Comparison of ENCODE assay signal across 19 cellular contexts in the genomic region with DNA sequence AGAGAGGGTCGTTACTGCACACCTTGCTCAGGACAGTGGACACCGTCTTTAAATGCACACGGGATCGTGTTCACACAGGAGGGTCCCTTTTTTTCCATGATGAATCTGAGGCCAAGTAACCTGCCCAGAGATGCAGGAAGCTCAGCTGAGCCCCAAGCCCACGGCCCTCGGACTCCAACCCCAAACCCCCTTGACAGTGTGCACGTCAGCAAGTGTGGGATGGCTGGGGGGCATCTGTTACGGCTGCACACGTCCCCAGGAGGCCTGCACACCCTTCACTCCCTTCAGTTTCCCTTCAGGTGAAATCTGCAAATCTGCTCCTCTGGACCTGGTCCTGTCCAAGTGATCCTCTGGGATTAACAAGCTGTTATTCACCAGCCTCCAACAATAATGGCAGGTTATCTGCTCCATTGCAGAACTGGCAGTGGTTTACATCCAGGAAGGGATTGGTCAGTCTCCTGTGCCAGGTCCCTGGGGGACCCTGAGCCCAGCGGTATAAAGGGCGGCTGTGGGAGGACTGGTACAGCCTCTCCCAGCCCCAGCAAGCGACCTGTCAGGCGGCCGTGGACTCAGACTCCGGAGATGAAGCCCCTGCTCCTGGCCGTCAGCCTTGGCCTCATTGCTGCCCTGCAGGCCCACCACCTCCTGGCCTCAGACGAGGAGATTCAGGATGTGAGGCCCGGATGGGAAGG. TPM values are rescaled to one million over a fixed set of nuclear protein-coding genes. Genes with fewer than 3 reads are reported as not detected.
DNase-seq lines count a peak whose midpoint lies in the region; ATAC-seq and TF ChIP-seq lines count a peak whose summit lies in the region.
"Had no signal": no experiment of that assay in that cellular context is flagged by ENCODE, and none has a peak within 500 bp of the region (broad histone marks: within the 10 kb centered on the region; RNA-seq: fewer than 3 reads in every experiment).

A gene (plus strand): TSS at position 525 of the 692 bp plus-strand sequence. CDS start 58 bp downstream, at position 583.

- no peak within 1 kb of the TSS for H3K4me2 ChIP-seq in osteoblast (ENCODE audit: insufficient read depth, low read length)
- H3K4me2 ChIP-seq: A549, KMS-11, PC-9 had no signal

- H3K4me1 Mint-ChIP-seq in chondrocyte (ENCODE audit: low read depth) (peaks cover 8% of the 10 kb centered on the region), type B pancreatic cell (ENCODE audit: unreplicated experiment) (no peaks in the 10 kb centered on the region)

- no peak within 1 kb of the TSS for H3K27ac ChIP-seq in osteoblast (ENCODE audit: low read depth, low read length)
- H3K27ac ChIP-seq: A549, C4-2B, KMS-11, PC-9 had no signal

- H3K36me3 ChIP-seq in osteoblast (ENCODE audit: insufficient read depth, low read length) = no peaks in the 10 kb centered on the region

- H4K20me1 ChIP-seq in osteoblast (ENCODE audit: insufficient read depth, low read length) = no peaks in the 10 kb centered on the region

- H3K9me3 ChIP-seq in osteoblast (ENCODE audit: low read depth, low read length) = no peaks in the 10 kb centered on the region
- H3K9me3 ChIP-seq: A549 had no signal

- peak; percentile 33 for DNase-seq in activated effector memory CD4-positive, alpha-beta T cell treated with anti-CD3 and anti-CD28 coated beads, Interleukin-2, amount 50 U/mL, for 16 hours
- DNase-seq in activated effector memory CD4-positive, alpha-beta T cell treated with Interleukin-2 at 50 U/mL for 16 hours = no peak
- no peak for DNase-seq in chondrocyte (ENCODE audit: low spot score)
- DNase-seq in osteoblast (ENCODE audit: insufficient read length, low spot score, missing footprints) = peak; percentile 17
- peak; percentile 61 for DNase-seq in type B pancreatic cell (ENCODE audit: extremely low spot score, unreplicated experiment)
- no peak for DNase-seq in stimulated activated CD4-positive, alpha-beta T cell treated with anti-CD3 and anti-CD28 coated beads, Interleukin-2, amount 100 ng/mL, for 48 hours
- no peak for DNase-seq in medulla oblongata (ENCODE audit: extremely low spot score)
- DNase-seq: H9, NCI-H1436, NCI-H2029, NCI-H2171, NCI-H510A, NCI-H774, PC-9 had no signal

- H3K9me3 Mint-ChIP-seq in chondrocyte (ENCODE audit: low read depth) (no peaks in the 10 kb centered on the region), type B pancreatic cell (no peaks in the 10 kb centered on the region)

- peaks cover 18% of the 10 kb centered on the region for H3K27me3 Mint-ChIP-seq in chondrocyte (ENCODE audit: low read depth)
- no peaks in the 10 kb centered on the region for H3K27me3 Mint-ChIP-seq in type B pancreatic cell

- H3K27ac Mint-ChIP-seq in chondrocyte (ENCODE audit: unreplicated experiment) = peak within 1 kb of the TSS; percentile 66
- no peak within 1 kb of the TSS for H3K27ac Mint-ChIP-seq in type B pancreatic cell

- H3K79me2 ChIP-seq in osteoblast (ENCODE audit: insufficient read depth, low read length) = no peaks in the 10 kb centered on the region

- H3K36me3 Mint-ChIP-seq in chondrocyte (ENCODE audit: low read depth) (no peaks in the 10 kb centered on the region), type B pancreatic cell (no peaks in the 10 kb centered on the region)

- no peak for ATAC-seq in GM19395 (IDR thresholded peaks at IDR 0.05; ENCODE audit: unreplicated experiment)
- ATAC-seq: A549 had no signal

- no peaks in the 10 kb centered on the region for H3K4me1 ChIP-seq in osteoblast (ENCODE audit: insufficient read depth, low read length)

- H3K4me3 Mint-ChIP-seq in chondrocyte (ENCODE audit: unreplicated experiment) = no peak within 1 kb of the TSS
- no peak within 1 kb of the TSS for H3K4me3 Mint-ChIP-seq in type B pancreatic cell
- H3K4me3 Mint-ChIP-seq: H9 had no signal

- H3K4me3 ChIP-seq in osteoblast (ENCODE audit: insufficient read depth, low read length) = no peak within 1 kb of the TSS
- H3K4me3 ChIP-seq: A549, PC-9 had no signal

- no peak for TF ChIP-seq CTCF in chondrocyte (IDR thresholded peaks at IDR 0.05)
- no peak for TF ChIP-seq CTCF in osteoblast (IDR thresholded peaks at IDR 0.05; ENCODE audit: extremely low read depth, low read depth, low read length)
- no peak for TF ChIP-seq CTCF in type B pancreatic cell (conservative IDR thresholded peaks at IDR 0.05)

- H2AFZ ChIP-seq in osteoblast (ENCODE audit: low read length) = no peak within 1 kb of the TSS
- H2AFZ ChIP-seq: PC-9 had no signal

- no peaks in the 10 kb centered on the region for H3K27me3 ChIP-seq in osteoblast (ENCODE audit: insufficient read depth, low read length)

RNA-seq across cellular contexts. Expression of the gene that starts here (rescaled TPM):
- total RNA-seq in chondrocyte (0.60 TPM in 1 of 3 replicates, not detected in the others), osteoblast (not detected in 2 replicates), type B pancreatic cell (ENCODE audit: low replicate concordance) (not detected in 2 replicates)
- total RNA-seq: H9, M059J, PC-9 had no signal

Comparison
In these comparisons a context has a peak if more than half of its experiments do, and no peak if none do; other contexts are left out.
1. Peak in DNase-seq in osteoblast; RNA of the gene not detected or under 1 TPM.
2. Peak in DNase-seq in type B pancreatic cell; RNA of the gene not detected or under 1 TPM.